Comparison of ENCODE assay signal across 1 cellular context in the genomic region with DNA sequence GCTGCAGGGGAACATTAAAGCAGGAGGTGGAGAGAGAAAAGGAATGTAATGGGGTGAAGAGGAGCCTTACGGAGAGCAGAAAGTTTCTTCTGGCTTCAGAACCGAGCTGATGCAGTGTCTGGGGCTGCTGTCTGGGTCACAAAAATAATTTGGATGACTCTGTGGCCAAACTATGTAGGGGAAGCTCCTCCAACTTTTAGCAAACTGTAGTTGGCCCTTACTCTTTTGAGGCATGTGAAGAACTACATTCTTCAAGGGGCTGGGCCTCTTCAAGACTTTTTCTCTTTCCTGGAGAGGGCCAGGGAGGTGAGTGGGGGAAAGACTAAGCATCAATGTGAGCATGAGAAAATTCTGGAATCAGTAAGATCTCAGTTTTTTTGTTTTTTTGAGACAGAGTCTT.
TF ChIP-seq lines count a peak whose summit lies in the region.

No MANE protein-coding gene starts in this region.

TF ChIP-seq in IMR-90, 13 proteins besides CTCF, POLR2A, EP300 and RAD21:
- TF ChIP-seq FOS (IDR thresholded peaks at IDR 0.05; ENCODE audit: low read depth, low read length) (0 out of 2 replicates have a peak, but pooled peaks have one; percentile 30), MAZ (IDR thresholded peaks at IDR 0.05; ENCODE audit: borderline replicate concordance, low read depth, low read length) (no peak)
